In the genomic region with DNA sequence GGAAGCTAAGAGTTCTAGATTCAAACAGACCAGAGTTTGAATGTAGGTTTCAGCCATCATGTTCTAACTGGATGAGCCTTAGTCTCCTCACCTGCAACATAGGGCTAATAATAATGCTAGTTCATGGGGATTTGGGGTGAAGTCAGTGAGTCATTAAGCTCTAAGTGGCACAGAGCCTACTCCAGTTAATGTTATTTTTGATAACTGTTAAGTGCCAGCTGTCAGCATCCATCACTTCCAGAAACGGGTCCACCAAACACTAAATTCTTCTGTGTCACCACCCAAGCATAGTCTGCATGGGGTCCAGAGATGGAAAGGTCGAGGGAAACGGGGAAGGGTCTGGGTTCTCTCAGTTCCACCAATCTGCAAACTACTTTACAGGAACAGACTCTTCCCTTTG, we compare ENCODE assay signal across 19 cellular contexts. TPM values are rescaled to one million over a fixed set of nuclear protein-coding genes. Genes with fewer than 3 reads are reported as not detected.
A peak's percentile ranks its signal among the peaks of the same experiment; 100 is the strongest.
DNase-seq lines count a peak whose midpoint lies in the region; ATAC-seq and TF ChIP-seq lines count a peak whose summit lies in the region.
"Had no signal": no experiment of that assay in that cellular context is flagged by ENCODE, and none has a peak within 500 bp of the region (broad histone marks: within the 10 kb centered on the region; RNA-seq: fewer than 3 reads in every experiment).

No MANE protein-coding gene starts in this region.

- no peaks in the 10 kb centered on the region for H3K9me3 Mint-ChIP-seq in endodermal cell
- H3K9me3 Mint-ChIP-seq: activated naive CD4-positive, alpha-beta T cell treated with anti-CD3 and anti-CD28 coated beads, Interleukin-2, amount 50 U/mL, for 24 hours had no signal

- no peaks in the 10 kb centered on the region for H3K36me3 ChIP-seq in DND-41 (ENCODE audit: insufficient read depth, low read length)
- no peaks in the 10 kb centered on the region for H3K36me3 ChIP-seq in HUES64 (ENCODE audit: insufficient read depth, low read length)
- H3K36me3 ChIP-seq in endodermal cell (ENCODE audit: control insufficient read depth, insufficient read depth, low read length): no peaks in the 10 kb centered on the region
- H3K36me3 ChIP-seq in osteoblast (ENCODE audit: insufficient read depth, low read length): no peaks in the 10 kb centered on the region
- H3K36me3 ChIP-seq in gastrocnemius medialis: no peaks in the 10 kb centered on the region
- H3K36me3 ChIP-seq: thoracic aorta had no signal

- DNase-seq in DND-41: no peak
- no peak for DNase-seq in endodermal cell
- DNase-seq in osteoblast (ENCODE audit: insufficient read length, low spot score, missing footprints): no peak
- no peak for DNase-seq in activated gamma-delta T cell treated with Interleukin-2 at 50 U/mL for 16 hours
- DNase-seq in kidney tubule cell (ENCODE audit: low spot score): no peak
- no peak for DNase-seq in gastrocnemius medialis
- DNase-seq: effector memory CD4-positive, alpha-beta T cell; NCI-H1417; NCI-H526; psoas muscle; stimulated activated CD4-positive, alpha-beta T cell treated with anti-CD3 and anti-CD28 coated beads, Interleukin-1b, Interleukin-23, amount 100 ng/mL, for 48 hours had no signal

- H3K27ac ChIP-seq in DND-41 (ENCODE audit: low read length): no peak overlapping the region
- 0 out of 2 replicates have a peak overlapping the region, but pooled peaks have one; percentile 20 for H3K27ac ChIP-seq in HUES64 (ENCODE audit: low read depth, low read length)
- no peak overlapping the region for H3K27ac ChIP-seq in endodermal cell (ENCODE audit: low read depth, low read length)
- no peak overlapping the region for H3K27ac ChIP-seq in osteoblast (ENCODE audit: low read depth, low read length)
- no peak overlapping the region for H3K27ac ChIP-seq in gastrocnemius medialis
- H3K27ac ChIP-seq: C4-2B, foreskin keratinocyte, psoas muscle, thoracic aorta had no signal

- no peaks in the 10 kb centered on the region for H3K27me3 ChIP-seq in DND-41 (ENCODE audit: insufficient read depth, low read length, poor library complexity)
- no peaks in the 10 kb centered on the region for H3K27me3 ChIP-seq in HUES64 (ENCODE audit: insufficient read depth, low read length)
- no peaks in the 10 kb centered on the region for H3K27me3 ChIP-seq in endodermal cell (ENCODE audit: control insufficient read depth, insufficient read depth, low read length, poor library complexity, severe bottlenecking)
- H3K27me3 ChIP-seq in osteoblast (ENCODE audit: insufficient read depth, low read length): no peaks in the 10 kb centered on the region
- no peaks in the 10 kb centered on the region for H3K27me3 ChIP-seq in gastrocnemius medialis
- H3K27me3 ChIP-seq: foreskin keratinocyte had no signal

- peaks cover 37% of the 10 kb centered on the region for H3K4me1 Mint-ChIP-seq in endodermal cell

- H3K79me2 ChIP-seq in DND-41 (ENCODE audit: insufficient read depth, low read length) (peaks cover 32% of the 10 kb centered on the region), osteoblast (ENCODE audit: insufficient read depth, low read length) (peaks cover 32% of the 10 kb centered on the region)

- H3K27me3 Mint-ChIP-seq in endodermal cell (ENCODE audit: insufficient read depth): no peaks in the 10 kb centered on the region
- H3K27me3 Mint-ChIP-seq: activated naive CD4-positive, alpha-beta T cell treated with anti-CD3 and anti-CD28 coated beads, Interleukin-2, amount 50 U/mL, for 24 hours had no signal

- no peaks in the 10 kb centered on the region for H3K9me3 ChIP-seq in DND-41 (ENCODE audit: insufficient read depth, low read length, severe bottlenecking)
- H3K9me3 ChIP-seq in HUES64 (ENCODE audit: insufficient read depth, low read depth, low read length): no peaks in the 10 kb centered on the region
- H3K9me3 ChIP-seq in endodermal cell (ENCODE audit: control insufficient read depth, low read length): no peaks in the 10 kb centered on the region
- H3K9me3 ChIP-seq in osteoblast (ENCODE audit: low read depth, low read length): no peaks in the 10 kb centered on the region
- H3K9me3 ChIP-seq in gastrocnemius medialis: no peaks in the 10 kb centered on the region
- H3K9me3 ChIP-seq: psoas muscle, thoracic aorta had no signal

- in situ Hi-C loops in gastrocnemius medialis (cut with MboI; ENCODE audit: low sequenced_read_pairs in 4 of 4): no loop called here

- no peak for ATAC-seq in DND-41 (ENCODE audit: insufficient read depth, low read depth)
- ATAC-seq in gastrocnemius medialis: no peak
- ATAC-seq: activated CD4-positive, CD25-positive, alpha-beta regulatory T cell treated with anti-CD3 and anti-CD28 coated beads, Interleukin-2, amount 50 U/mL, for 24 hours; psoas muscle had no signal

- 70% methylated on average over 2 of the region's 3 CpGs for WGBS in HUES64
- WGBS in endodermal cell (ENCODE audit: insufficient coverage in 1 of 2, insufficient read length in 1 of 2), 2 experiments: 57 to 58% methylated on average over 2 to 3 of the region's 3 CpGs

- intact Hi-C loops in gastrocnemius medialis (cut with DNase I; ENCODE audit: low total_unique reads): no loop called here

- no peak overlapping the region for H3K4me3 Mint-ChIP-seq in endodermal cell

- TF ChIP-seq CTCF in DND-41 (IDR thresholded peaks at IDR 0.05; ENCODE audit: borderline replicate concordance, extremely low read depth, low read length, poor library complexity, severe bottlenecking): no peak
- TF ChIP-seq CTCF in endodermal cell (conservative IDR thresholded peaks at IDR 0.05): no peak
- TF ChIP-seq CTCF in osteoblast (IDR thresholded peaks at IDR 0.05; ENCODE audit: extremely low read depth, low read depth, low read length): no peak
- no peak for TF ChIP-seq CTCF in gastrocnemius medialis (IDR thresholded peaks at IDR 0.05 in 4 of 5, conservative IDR thresholded peaks at IDR 0.05 in 1 of 5)

- H2AFZ ChIP-seq in DND-41 (ENCODE audit: low read depth, low read length) (peak overlapping the region; percentile 77), osteoblast (ENCODE audit: low read length) (peak overlapping the region; percentile 65)

- H3K9ac ChIP-seq in DND-41 (ENCODE audit: low read depth, low read length) (no peak overlapping the region), HUES64 (ENCODE audit: low read depth, low read length) (no peak overlapping the region), endodermal cell (ENCODE audit: extremely low read depth, low read length, poor library complexity, severe bottlenecking) (no peak overlapping the region)

- no peaks in the 10 kb centered on the region for H3K36me3 Mint-ChIP-seq in endodermal cell (ENCODE audit: low read depth)
- H3K36me3 Mint-ChIP-seq: activated naive CD4-positive, alpha-beta T cell treated with anti-CD3 and anti-CD28 coated beads, Interleukin-2, amount 50 U/mL, for 24 hours had no signal

- TF ChIP-seq POLR2A in gastrocnemius medialis (IDR thresholded peaks at IDR 0.05): no peak

- H4K20me1 ChIP-seq in DND-41 (ENCODE audit: insufficient read depth, low read length) (no peaks in the 10 kb centered on the region), osteoblast (ENCODE audit: insufficient read depth, low read length) (peaks cover 9% of the 10 kb centered on the region)

- H3K4me2 ChIP-seq in DND-41 (ENCODE audit: insufficient read depth, low read length) (no peak overlapping the region), osteoblast (ENCODE audit: insufficient read depth, low read length) (peak overlapping the region; percentile 3)

- peak overlapping the region; percentile 84 for H3K27ac Mint-ChIP-seq in endodermal cell
- H3K27ac Mint-ChIP-seq: activated naive CD4-positive, alpha-beta T cell treated with anti-CD3 and anti-CD28 coated beads, Interleukin-2, amount 50 U/mL, for 24 hours had no signal

- H3K4me1 ChIP-seq in DND-41 (ENCODE audit: insufficient read depth, low read length) (peaks cover 25% of the 10 kb centered on the region), HUES64 (ENCODE audit: insufficient read depth, low read length) (peaks cover 27% of the 10 kb centered on the region), endodermal cell (ENCODE audit: control insufficient read depth, insufficient read depth, low read length) (no peaks in the 10 kb centered on the region), osteoblast (ENCODE audit: insufficient read depth, low read length) (peaks cover 31% of the 10 kb centered on the region), gastrocnemius medialis (peaks cover 30 to 34% of the 10 kb centered on the region in 2 donors)

- no peak overlapping the region for H3K4me3 ChIP-seq in DND-41 (ENCODE audit: low read depth in 1 of 2, low read length in 2 of 2)
- no peak overlapping the region for H3K4me3 ChIP-seq in HUES64 (ENCODE audit: low read length)
- H3K4me3 ChIP-seq in endodermal cell (ENCODE audit: low read length): no peak overlapping the region
- H3K4me3 ChIP-seq in osteoblast (ENCODE audit: insufficient read depth, low read length): no peak overlapping the region
- H3K4me3 ChIP-seq in gastrocnemius medialis: no peak overlapping the region
- H3K4me3 ChIP-seq: psoas muscle, thoracic aorta had no signal

RNA-seq across cellular contexts. Expression of gene TSC1, which starts 1.8 kb away (rescaled TPM):
- 17.4 TPM for polyA plus RNA-seq in HUES64 (2013, experiment 1 of 2)
- 22.2 TPM for polyA plus RNA-seq in HUES64 (2013, experiment 2 of 2)
- 10 to 100 TPM; 67.8 to 72.9 TPM for total RNA-seq in endodermal cell
- polyA plus RNA-seq in endodermal cell (2013, experiment 1 of 2): 37.9 TPM
- polyA plus RNA-seq in endodermal cell (2013, experiment 2 of 2): 33.7 TPM
- 68.4 and 81.3 TPM in 2 replicates for total RNA-seq in osteoblast
- total RNA-seq in gastrocnemius medialis: 10 to 100 TPM; 36.7 to 45.3 (median 39.7) TPM

RNA-seq across cellular contexts. Expression of gene GFI1B, which starts 32.3 kb away (rescaled TPM):
- polyA plus RNA-seq in HUES64 (2013, experiment 1 of 2): not detected
- polyA plus RNA-seq in HUES64 (2013, experiment 2 of 2): 0.19 TPM
- total RNA-seq in endodermal cell (under 1 TPM in 1 of 2 donors, not detected in 1; 0.44 TPM), osteoblast (under 0.01 TPM in 1 of 2 replicates, not detected in the other), gastrocnemius medialis (not detected)
- polyA plus RNA-seq in endodermal cell (2013, experiment 1 of 2): not detected
- not detected for polyA plus RNA-seq in endodermal cell (2013, experiment 2 of 2)
- total RNA-seq: bronchial epithelial cell; foreskin keratinocyte; psoas muscle; T-helper 1 cell treated with Interleukin-12 subunit alpha and Interleukin-12 subunit beta and Interleukin-4 antibody, amounts not matched to agents 30 ng/mL and 1 ng/mL, for 36 hours; thoracic aorta had no signal
- polyA plus RNA-seq: foreskin keratinocyte had no signal
